ENCODE assay signal across 9 cellular contexts in genomic region chr5:138282918-138283742, GRCh38. TPM values are rescaled to one million over a fixed set of nuclear protein-coding genes. Genes with fewer than 3 reads are reported as not detected.
DNase-seq lines count a peak whose midpoint lies in the region; ATAC-seq and TF ChIP-seq lines count a peak whose summit lies in the region.
"Had no signal": no experiment of that assay in that cellular context is flagged by ENCODE, and none has a peak within 500 bp of the region (broad histone marks: within the 10 kb centered on the region; RNA-seq: fewer than 3 reads in every experiment).

No MANE protein-coding gene starts in this region.

- H3K4me3 ChIP-seq in RWPE2 (ENCODE audit: severe bottlenecking) (no peak overlapping the region), esophagus squamous epithelium (no peak overlapping the region), neural progenitor cell (no peak overlapping the region), Peyer's patch (no peak overlapping the region)

- H3K4me3 Mint-ChIP-seq in neural progenitor cell, result no peak overlapping the region
- H3K4me3 Mint-ChIP-seq: T-helper 1 cell treated with Interleukin-12 subunit alpha and Interleukin-12 subunit beta and Interleukin-4 antibody, amounts not matched to agents 30 μg/mL and 1 μg/mL, for 36 hours had no signal

- H3K27me3 ChIP-seq in RWPE2 (ENCODE audit: insufficient read depth, poor library complexity, severe bottlenecking) (no peaks in the 10 kb centered on the region), esophagus squamous epithelium (no peaks in the 10 kb centered on the region), neural progenitor cell (no peaks in the 10 kb centered on the region), Peyer's patch (no peaks in the 10 kb centered on the region)

- H3K79me2 ChIP-seq in neural progenitor cell (ENCODE audit: low read depth), result no peaks in the 10 kb centered on the region

- H3K36me3 Mint-ChIP-seq in neural progenitor cell, result peaks cover 6% of the 10 kb centered on the region

- no peaks in the 10 kb centered on the region for H3K4me1 Mint-ChIP-seq in neural progenitor cell

- peak overlapping the region; percentile 69 for H3K27ac Mint-ChIP-seq in neural progenitor cell
- H3K27ac Mint-ChIP-seq: T-helper 1 cell treated with Interleukin-12 subunit alpha and Interleukin-12 subunit beta and Interleukin-4 antibody, amounts not matched to agents 30 μg/mL and 1 μg/mL, for 36 hours had no signal

- intact Hi-C loops in esophagus squamous epithelium (cut with DNase I), result no loop called here

- 63 to 73% methylated on average over 7 of the region's 7 CpGs for WGBS in esophagus squamous epithelium, 2 donors

- DNase-seq in DMS114 treated with DMSO at 0.1 percent for 48 hours (lab: John Stamatoyannopoulos, UW; ENCODE audit: unreplicated experiment), result peak; percentile 78
- peak; percentile 20 for DNase-seq in HK-2 (ENCODE audit: unreplicated experiment)
- no peak for DNase-seq in RWPE2 (ENCODE audit: low spot score)
- DNase-seq in esophagus squamous epithelium (lab: John Stamatoyannopoulos, UW), result no peak
- peak; percentile 69 for DNase-seq in neural progenitor cell (ENCODE audit: low spot score)
- DNase-seq in stimulated activated CD4-positive, alpha-beta T cell treated with anti-CD3 and anti-CD28 coated beads, Interleukin-2, amount 100 ng/mL, for 24 hours, result no peak
- no peak for DNase-seq in Peyer's patch

- no peaks in the 10 kb centered on the region for H4K20me1 ChIP-seq in neural progenitor cell (ENCODE audit: low read depth)

- no peak overlapping the region for H3K27ac ChIP-seq in RWPE2 (ENCODE audit: poor library complexity, severe bottlenecking)
- no peak overlapping the region for H3K27ac ChIP-seq in esophagus squamous epithelium
- no peak overlapping the region for H3K27ac ChIP-seq in neural progenitor cell
- no peak overlapping the region for H3K27ac ChIP-seq in Peyer's patch

- no peak overlapping the region for H3K4me2 ChIP-seq in neural progenitor cell

- TF ChIP-seq POLR2A in esophagus squamous epithelium (IDR thresholded peaks at IDR 0.05), result no peak
- no peak for TF ChIP-seq POLR2A in Peyer's patch (IDR thresholded peaks at IDR 0.05)

- no peak overlapping the region for H2AFZ ChIP-seq in neural progenitor cell (replicated peaks)

- H3K4me1 ChIP-seq in RWPE2 (ENCODE audit: insufficient read depth, poor library complexity, severe bottlenecking) (no peaks in the 10 kb centered on the region), esophagus squamous epithelium (no peaks in the 10 kb centered on the region), neural progenitor cell (no peaks in the 10 kb centered on the region), Peyer's patch (no peaks in the 10 kb centered on the region)

- H3K36me3 ChIP-seq in RWPE2 (ENCODE audit: low read depth), result peaks cover 25% of the 10 kb centered on the region
- H3K36me3 ChIP-seq in esophagus squamous epithelium, result no peaks in the 10 kb centered on the region
- H3K36me3 ChIP-seq in neural progenitor cell, result no peaks in the 10 kb centered on the region
- H3K36me3 ChIP-seq in Peyer's patch, result no peaks in the 10 kb centered on the region

- no peaks in the 10 kb centered on the region for H3K27me3 Mint-ChIP-seq in neural progenitor cell (ENCODE audit: insufficient read depth, low read depth)

- H3K9ac ChIP-seq in neural progenitor cell, result no peak overlapping the region

- H3K9me3 ChIP-seq in RWPE2 (ENCODE audit: severe bottlenecking) (no peaks in the 10 kb centered on the region), esophagus squamous epithelium (no peaks in the 10 kb centered on the region), neural progenitor cell (ENCODE audit: low read depth) (no peaks in the 10 kb centered on the region), Peyer's patch (no peaks in the 10 kb centered on the region)

- TF ChIP-seq CTCF in RWPE2 (IDR thresholded peaks at IDR 0.05; ENCODE audit: poor library complexity, severe bottlenecking) (peak; percentile 73), esophagus squamous epithelium (IDR thresholded peaks at IDR 0.05) (peak in 5 of 6 experiments; percentile 14 to 40 (median 26)), neural progenitor cell (IDR thresholded peaks at IDR 0.05) (peak; percentile 71), Peyer's patch (IDR thresholded peaks at IDR 0.05) (peak in 3 of 6 experiments; percentile 35 to 45 (median 37))

- H3K9me3 Mint-ChIP-seq in neural progenitor cell, result no peaks in the 10 kb centered on the region
- H3K9me3 Mint-ChIP-seq: T-helper 1 cell treated with Interleukin-12 subunit alpha and Interleukin-12 subunit beta and Interleukin-4 antibody, amounts not matched to agents 30 μg/mL and 1 μg/mL, for 36 hours had no signal

- no peaks in the 10 kb centered on the region for H3F3A ChIP-seq in neural progenitor cell (ENCODE audit: low read depth)

- peak; percentile 89 for ATAC-seq in RWPE2 (ENCODE audit: low read depth)
- ATAC-seq in HG03135 (IDR thresholded peaks at IDR 0.05; ENCODE audit: unreplicated experiment), result no peak

RNA-seq across cellular contexts. Expression of gene GFRA3, which starts 8.7 kb away (rescaled TPM):
- total RNA-seq in esophagus squamous epithelium (under 1 TPM in 2 of 4 donors, not detected in 2; 0.35 to 0.41 TPM), neural progenitor cell (ENCODE audit: low replicate concordance) (not detected in 2 replicates), Peyer's patch (not detected)

RNA-seq across cellular contexts. Expression of gene CDC25C, which starts 48.5 kb away (rescaled TPM):
- total RNA-seq in esophagus squamous epithelium (1 to 10 TPM in 3 of 4 donors, under 1 TPM in 1; 0.80 to 3.1 (median 1.8) TPM), neural progenitor cell (ENCODE audit: low replicate concordance) (45.8 and 48.6 TPM in 2 replicates), Peyer's patch (1 to 10 TPM in 1 of 4 donors, under 1 TPM in 3; 0.88 to 4.1 (median 0.94) TPM)

RNA-seq across cellular contexts. Expression of gene FAM53C, which starts 54.9 kb away (rescaled TPM):
- total RNA-seq in esophagus squamous epithelium, result 10 to 100 TPM; 12.1 to 14.2 (median 13.4) TPM
- 68.0 and 72.5 TPM in 2 replicates for total RNA-seq in neural progenitor cell (ENCODE audit: low replicate concordance)
- 10 to 100 TPM; 19.1 to 22.1 (median 20.7) TPM for total RNA-seq in Peyer's patch

Comparison
In these comparisons a context has a peak if more than half of its experiments do, and no peak if none do; other contexts are left out.
1. DNase-seq: peak in DMS114 treated with DMSO at 0.1 percent for 48 hours (single experiment), HK-2 (single experiment) and neural progenitor cell (single experiment); none in RWPE2 (single experiment), esophagus squamous epithelium (single experiment), stimulated activated CD4-positive, alpha-beta T cell treated with anti-CD3 and anti-CD28 coated beads, Interleukin-2, amount 100 ng/mL, for 24 hours (0 of 2) and Peyer's patch (0 of 3).